Comparison of ENCODE assay signal across 8 cellular contexts in the genomic region with DNA sequence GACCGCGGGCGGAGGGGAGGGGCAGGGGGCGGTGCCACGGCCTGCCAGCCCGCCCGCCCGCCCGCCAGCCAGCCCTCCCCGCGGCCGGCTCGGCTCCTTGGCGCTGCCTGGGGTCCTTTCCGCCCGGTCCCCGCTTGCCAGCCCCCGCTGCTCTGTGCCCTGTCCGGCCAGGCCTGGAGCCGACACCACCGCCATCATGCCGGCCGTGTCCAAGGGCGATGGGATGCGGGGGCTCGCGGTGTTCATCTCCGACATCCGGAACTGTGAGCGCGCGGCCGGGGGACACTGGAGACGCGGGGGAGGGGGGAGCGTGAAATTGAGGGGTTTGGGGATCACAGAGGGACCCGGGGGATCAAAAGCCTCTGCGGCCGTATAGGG. TPM values are rescaled to one million over a fixed set of nuclear protein-coding genes. Genes with fewer than 3 reads are reported as not detected.
A peak's percentile ranks its signal among the peaks of the same experiment; 100 is the strongest.
DNase-seq lines count a peak whose midpoint lies in the region; ATAC-seq and TF ChIP-seq lines count a peak whose summit lies in the region.

TSS of gene AP2A1 (plus strand) at position 64 of the 378 bp plus-strand sequence. CDS start at position 197, 133 bp downstream.

- no peaks in the 10 kb centered on the region for H3K27me3 ChIP-seq in CD4-positive, alpha-beta T cell (ENCODE audit: control insufficient read depth, insufficient read depth, low read length)
- H3K27me3 ChIP-seq in upper lobe of right lung, result no peaks in the 10 kb centered on the region

- H3K27ac Mint-ChIP-seq in CD4-positive, alpha-beta T cell, result peak within 1 kb of the TSS; percentile 76
- peak within 1 kb of the TSS; percentile 89 for H3K27ac Mint-ChIP-seq in memory B cell

- H3K4me1 Mint-ChIP-seq in CD4-positive, alpha-beta T cell (ENCODE audit: low read depth), result peaks cover 47% of the 10 kb centered on the region
- peaks cover 15% of the 10 kb centered on the region for H3K4me1 Mint-ChIP-seq in memory B cell

- intact Hi-C loops in CD4-positive, alpha-beta T cell (cut with DNase I, micrococcal nuclease), result loop anchor here (1.0 to 5.0 kb wide), 7 partner anchors 45 to 162 kb away; partner anchors contain the start of genes FUZ (in 2 of the 2), AKT1S1 (in 1 of the 2), ATF5 (in 1 of the 2) and NUP62 (in 1 of the 2)
- intact Hi-C loops in upper lobe of right lung (cut with DNase I), result no loop called here

- TF ChIP-seq CTCF in CD4-positive, alpha-beta T cell (IDR thresholded peaks at IDR 0.05), result no peak
- TF ChIP-seq CTCF in upper lobe of right lung (IDR thresholded peaks at IDR 0.05), result no peak

- CTCF ChIA-PET in CD4-positive, alpha-beta T cell (lab: Charles Lee), result interaction anchor here (1.1 to 1.4 kb wide), 3 partner anchors 49 to 95 kb away, joined by 3 to 5 read pairs (median 4); no protein-coding TSS in a partner anchor

- peak within 1 kb of the TSS; percentile 70 for H3K27ac ChIP-seq in CD4-positive, alpha-beta T cell (ENCODE audit: low read depth, low read length)
- peak within 1 kb of the TSS; percentile 88 for H3K27ac ChIP-seq in upper lobe of right lung

- no peak for ATAC-seq in CD4-positive, alpha-beta T cell (ENCODE audit: poor library complexity)
- ATAC-seq in memory B cell (ENCODE audit: low read depth) (no peak), upper lobe of right lung (no peak), HG03135 (IDR thresholded peaks at IDR 0.05; ENCODE audit: unreplicated experiment) (no peak), HG02571 (IDR thresholded peaks at IDR 0.05; ENCODE audit: unreplicated experiment) (no peak)

- POLR2A ChIA-PET in CD4-positive, alpha-beta T cell (lab: Charles Lee), result interaction anchor here (0.7 to 2.4 kb wide), 20 partner anchors 10 to 1403 kb away, joined by 3 to 26 read pairs (median 5); partner anchors contain the start of genes AKT1S1, ATF5, CPT1C and FUZ

- H3K9me3 Mint-ChIP-seq in CD4-positive, alpha-beta T cell, result no peaks in the 10 kb centered on the region
- no peaks in the 10 kb centered on the region for H3K9me3 Mint-ChIP-seq in memory B cell

- DNase-seq in CD4-positive, alpha-beta T cell, result no peak
- peak; percentile 4 for DNase-seq in Jurkat, Clone E6-1 (ENCODE audit: low read depth, low spot score)
- DNase-seq in cerebellum (ENCODE audit: low spot score), result no peak
- no peak for DNase-seq in memory B cell (ENCODE audit: low spot score in 2 of 2)
- no peak for DNase-seq in upper lobe of right lung
- no peak for DNase-seq in Ammon's horn (ENCODE audit: low spot score)

- H3K27me3 Mint-ChIP-seq in CD4-positive, alpha-beta T cell, result no peaks in the 10 kb centered on the region
- no peaks in the 10 kb centered on the region for H3K27me3 Mint-ChIP-seq in memory B cell

- peaks cover 16% of the 10 kb centered on the region for H3K4me1 ChIP-seq in upper lobe of right lung

- peaks cover 23% of the 10 kb centered on the region for H3K36me3 Mint-ChIP-seq in CD4-positive, alpha-beta T cell (ENCODE audit: low read depth)
- H3K36me3 Mint-ChIP-seq in memory B cell, result peaks cover 6% of the 10 kb centered on the region

- no peaks in the 10 kb centered on the region for H3K36me3 ChIP-seq in upper lobe of right lung

- H3K4me3 Mint-ChIP-seq in CD4-positive, alpha-beta T cell, result peak within 1 kb of the TSS; percentile 94
- H3K4me3 Mint-ChIP-seq in memory B cell, result peak within 1 kb of the TSS; percentile 93

- H3K4me3 ChIP-seq in Jurkat, Clone E6-1 (ENCODE audit: low read length), result peak within 1 kb of the TSS; percentile 93
- peak within 1 kb of the TSS; percentile 77 for H3K4me3 ChIP-seq in upper lobe of right lung

- H3K9me3 ChIP-seq in CD4-positive, alpha-beta T cell (ENCODE audit: control insufficient read depth, low read length), result no peaks in the 10 kb centered on the region
- H3K9me3 ChIP-seq in upper lobe of right lung, result no peaks in the 10 kb centered on the region

RNA-seq across cellular contexts. Expression of gene AP2A1, which starts in this region (rescaled TPM):
- 10 to 100 TPM; 28.2 to 28.9 TPM for total RNA-seq in CD4-positive, alpha-beta T cell
- polyA plus RNA-seq in Jurkat, Clone E6-1 (2012; ENCODE audit: insufficient read depth, insufficient read length), result 57.9 TPM
- 45.5 TPM for total RNA-seq in cerebellum
- 61.2 TPM for total RNA-seq in upper lobe of right lung
